In genomic region chr18:63293930-63294329, GRCh38 we compare ENCODE assay signal across 18 cellular contexts. TPM values are rescaled to one million over a fixed set of nuclear protein-coding genes. Genes with fewer than 3 reads are reported as not detected.
DNase-seq lines count a peak whose midpoint lies in the region; ATAC-seq and TF ChIP-seq lines count a peak whose summit lies in the region.
"Had no signal": no experiment of that assay in that cellular context is flagged by ENCODE, and none has a peak within 500 bp of the region (broad histone marks: within the 10 kb centered on the region; RNA-seq: fewer than 3 reads in every experiment).

No MANE protein-coding gene starts in this region.

- POLR2A ChIA-PET in activated CD4-positive, alpha-beta memory T cell treated with anti-CD3 and anti-CD28 coated beads for 36 hours (lab: Charles Lee): interaction anchor here (1.3 kb wide), 2 partner anchors 13 to 21 kb away, joined by 3 to 4 read pairs; no protein-coding TSS in a partner anchor

- peak overlapping the region in 1 of 12 donors; percentile 13 for H3K27ac ChIP-seq in heart left ventricle
- peak overlapping the region; percentile 22 to 86 (median 70) for H3K27ac ChIP-seq in spleen
- H3K27ac ChIP-seq: right lobe of liver, WERI-Rb-1 had no signal

- H3K27me3 Mint-ChIP-seq in activated T-cell treated with anti-CD3 and anti-CD28 coated beads, Interleukin-2, amount 50 U/mL, for 24 hours: no peaks in the 10 kb centered on the region
- no peaks in the 10 kb centered on the region for H3K27me3 Mint-ChIP-seq in activated CD4-positive, alpha-beta memory T cell treated with anti-CD3 and anti-CD28 coated beads for 36 hours

- H3K36me3 Mint-ChIP-seq in activated T-cell treated with anti-CD3 and anti-CD28 coated beads, Interleukin-2, amount 50 U/mL, for 24 hours (ENCODE audit: low read depth): peaks cover 85% of the 10 kb centered on the region
- peaks cover 60% of the 10 kb centered on the region for H3K36me3 Mint-ChIP-seq in activated CD4-positive, alpha-beta memory T cell treated with anti-CD3 and anti-CD28 coated beads for 36 hours

- ATAC-seq in heart left ventricle (peak in 3 of 4 donors; percentile 41 to 57 (median 54)), HG03135 (IDR thresholded peaks at IDR 0.05; ENCODE audit: unreplicated experiment) (no peak)
- ATAC-seq: PC-3, right lobe of liver, SK-N-SH treated with all-trans-retinoic acid at 6 μM for 48 hours had no signal

- CTCF ChIA-PET in activated CD4-positive, alpha-beta memory T cell treated with anti-CD3 and anti-CD28 coated beads for 36 hours (lab: Charles Lee): interaction anchor here (0.6 kb wide), 1 partner anchor 770 kb away, joined by 3 read pairs; no protein-coding TSS in a partner anchor

- TF ChIP-seq POLR2A in heart left ventricle (IDR thresholded peaks at IDR 0.05) (no peak), spleen (IDR thresholded peaks at IDR 0.05) (no peak)

- no peaks in the 10 kb centered on the region for H3K36me3 ChIP-seq in heart left ventricle
- peaks cover 0 to 50% (median 0%) of the 10 kb centered on the region in 6 donors for H3K36me3 ChIP-seq in spleen
- H3K36me3 ChIP-seq: right lobe of liver had no signal

- peaks cover 71% of the 10 kb centered on the region for H3K4me1 Mint-ChIP-seq in activated T-cell treated with anti-CD3 and anti-CD28 coated beads, Interleukin-2, amount 50 U/mL, for 24 hours (ENCODE audit: low read depth)
- peaks cover 71% of the 10 kb centered on the region for H3K4me1 Mint-ChIP-seq in activated CD4-positive, alpha-beta memory T cell treated with anti-CD3 and anti-CD28 coated beads for 36 hours (ENCODE audit: low read depth)

- H3K9me3 ChIP-seq in heart left ventricle: no peaks in the 10 kb centered on the region
- no peaks in the 10 kb centered on the region for H3K9me3 ChIP-seq in spleen
- H3K9me3 ChIP-seq: right lobe of liver had no signal

- TF ChIP-seq CTCF in heart left ventricle (IDR thresholded peaks at IDR 0.05) (no peak), spleen (IDR thresholded peaks at IDR 0.05 in 8 of 11, conservative IDR thresholded peaks at IDR 0.05 in 3 of 11) (no peak)

- H3K4me3 ChIP-seq in heart left ventricle: no peak overlapping the region
- H3K4me3 ChIP-seq in spleen: no peak overlapping the region
- H3K4me3 ChIP-seq: right lobe of liver had no signal

- WGBS in heart left ventricle, 4 donors: 62 to 84% (median 72%) methylated on average over 4 of the region's 4 CpGs
- WGBS in spleen, 5 donors: 91 to 98% (median 93%) methylated on average over 4 of the region's 4 CpGs

- peaks cover 0 to 54% (median 16%) of the 10 kb centered on the region in 12 donors for H3K4me1 ChIP-seq in heart left ventricle
- peaks cover 18 to 95% (median 74%) of the 10 kb centered on the region in 6 donors for H3K4me1 ChIP-seq in spleen

- no peak for DNase-seq in activated T-cell treated with anti-CD3 and anti-CD28 coated beads, Interleukin-2, amount 50 U/mL, for 24 hours
- no peak for DNase-seq in activated T-cell treated with anti-CD3 and anti-CD28 coated beads, Interleukin-2, amount 50 U/mL, for 1 hour
- DNase-seq in activated CD4-positive, alpha-beta memory T cell treated with anti-CD3 and anti-CD28 coated beads for 36 hours: no peak
- no peak for DNase-seq in heart left ventricle
- no peak for DNase-seq in spleen
- DNase-seq in DMS114 treated with DMSO at 0.1 percent for 48 hours (lab: John Stamatoyannopoulos, UW; ENCODE audit: unreplicated experiment): no peak
- DNase-seq in GDM1 (lab: John Stamatoyannopoulos, UW): no peak
- DNase-seq: aorta; H7; left cardiac atrium; NCI-H1105 treated with DMSO at 0.1 percent for 48 hours; PC-3; right lobe of liver; stimulated activated naive CD4-positive, alpha-beta T cell; WERI-Rb-1 had no signal

- intact Hi-C loops in activated CD4-positive, alpha-beta memory T cell treated with anti-CD3 and anti-CD28 coated beads for 36 hours (cut with micrococcal nuclease): no loop called here
- intact Hi-C loops in heart left ventricle (cut with DNase I): no loop called here
- intact Hi-C loops in spleen (cut with DNase I; ENCODE audit: low total_unique reads): no loop called here

- no peak overlapping the region for H3K4me3 Mint-ChIP-seq in activated T-cell treated with anti-CD3 and anti-CD28 coated beads, Interleukin-2, amount 50 U/mL, for 24 hours
- no peak overlapping the region for H3K4me3 Mint-ChIP-seq in activated CD4-positive, alpha-beta memory T cell treated with anti-CD3 and anti-CD28 coated beads for 36 hours

- no peaks in the 10 kb centered on the region for H3K27me3 ChIP-seq in heart left ventricle
- H3K27me3 ChIP-seq in spleen (replicated peaks in 1 of 7): no peaks in the 10 kb centered on the region
- H3K27me3 ChIP-seq: dorsolateral prefrontal cortex, right lobe of liver had no signal

- H3K9me3 Mint-ChIP-seq in activated T-cell treated with anti-CD3 and anti-CD28 coated beads, Interleukin-2, amount 50 U/mL, for 24 hours: no peaks in the 10 kb centered on the region
- no peaks in the 10 kb centered on the region for H3K9me3 Mint-ChIP-seq in activated CD4-positive, alpha-beta memory T cell treated with anti-CD3 and anti-CD28 coated beads for 36 hours

- peak overlapping the region; percentile 89 for H3K27ac Mint-ChIP-seq in activated T-cell treated with anti-CD3 and anti-CD28 coated beads, Interleukin-2, amount 50 U/mL, for 24 hours
- peak overlapping the region; percentile 26 for H3K27ac Mint-ChIP-seq in activated CD4-positive, alpha-beta memory T cell treated with anti-CD3 and anti-CD28 coated beads for 36 hours

RNA-seq across cellular contexts. Expression of gene BCL2, which starts 25.6 kb away (rescaled TPM):
- 10 to 100 TPM; 66.9 to 67.9 TPM for total RNA-seq in activated CD4-positive, alpha-beta memory T cell treated with anti-CD3 and anti-CD28 coated beads for 36 hours
- total RNA-seq in heart left ventricle: 10 to 100 TPM in 4 of 9 donors, 1 to 10 TPM in 5; 4.8 to 24.2 (median 9.1) TPM
- 1 to 10 TPM; 2.9 to 4.5 TPM for polyA plus RNA-seq in heart left ventricle
- 100 to 1,000 TPM in 1 of 7 donors, 10 to 100 TPM in 6; 65.7 to 112 (median 83.2) TPM for total RNA-seq in spleen
- polyA plus RNA-seq in spleen: 10 to 100 TPM in 2 of 3 donors, 1 to 10 TPM in 1; 9.6 to 18.0 (median 15.0) TPM
